Comparison of ENCODE assay signal across 9 cellular contexts in genomic region chr3:130925628-130926027, GRCh38. TPM values are rescaled to one million over a fixed set of nuclear protein-coding genes. Genes with fewer than 3 reads are reported as not detected.
DNase-seq lines count a peak whose midpoint lies in the region; ATAC-seq and TF ChIP-seq lines count a peak whose summit lies in the region.
"Had no signal": no experiment of that assay in that cellular context is flagged by ENCODE, and none has a peak within 500 bp of the region (broad histone marks: within the 10 kb centered on the region; RNA-seq: fewer than 3 reads in every experiment).

No MANE protein-coding gene starts in this region.

- 0 out of 2 replicates have a peak, but pooled peaks cover 2% of the 10 kb centered on the region for H3K9me3 ChIP-seq in SJSA1 (replicated peaks)
- H3K9me3 ChIP-seq in gastroesophageal sphincter, result no peaks in the 10 kb centered on the region
- H3K9me3 ChIP-seq in ovary, result peaks cover 0 to 3% of the 10 kb centered on the region in 2 donors

- 86 to 100% methylated on average over 1 of the region's 3 CpGs for WGBS in gastroesophageal sphincter (ENCODE audit: low coverage in 1 of 2), 2 donors
- 97 to 98% (median 97%) methylated on average over 3 of the region's 3 CpGs for WGBS in ovary, 3 donors

- H3K4me1 ChIP-seq in ACC112 (ENCODE audit: control insufficient read depth, insufficient read depth, low read length, unreplicated experiment), result peaks cover 29% of the 10 kb centered on the region
- peaks cover 40% of the 10 kb centered on the region for H3K4me1 ChIP-seq in SJSA1 (replicated peaks)
- H3K4me1 ChIP-seq in gastroesophageal sphincter, result no peaks in the 10 kb centered on the region
- H3K4me1 ChIP-seq in ovary (ENCODE audit: insufficient read depth), result peaks cover 2% of the 10 kb centered on the region

- H3K27ac ChIP-seq in ACC112 (ENCODE audit: low read depth, low read length), result no peak overlapping the region
- peak overlapping the region; percentile 83 for H3K27ac ChIP-seq in SJSA1
- no peak overlapping the region for H3K27ac ChIP-seq in gastroesophageal sphincter
- H3K27ac ChIP-seq in ovary, result no peak overlapping the region
- H3K27ac ChIP-seq: PC-9 had no signal

- no peak for TF ChIP-seq POLR2A in gastroesophageal sphincter (IDR thresholded peaks at IDR 0.05)
- no peak for TF ChIP-seq POLR2A in ovary (IDR thresholded peaks at IDR 0.05)

- H3K27me3 ChIP-seq in ACC112 (ENCODE audit: insufficient read depth, low read length) (no peaks in the 10 kb centered on the region), SJSA1 (replicated peaks) (no peaks in the 10 kb centered on the region), gastroesophageal sphincter (no peaks in the 10 kb centered on the region), ovary (no peaks in the 10 kb centered on the region)

- peaks cover 89% of the 10 kb centered on the region for H3K79me2 ChIP-seq in ACC112 (ENCODE audit: control insufficient read depth, insufficient read depth, low read length, unreplicated experiment)

- no peak for TF ChIP-seq EP300 in gastroesophageal sphincter (IDR thresholded peaks at IDR 0.05)
- TF ChIP-seq EP300 in ovary (IDR thresholded peaks at IDR 0.05), result no peak

- H2AFZ ChIP-seq in ACC112 (ENCODE audit: low read length, unreplicated experiment), result no peak overlapping the region
- H2AFZ ChIP-seq: PC-9 had no signal

- peak; percentile 77 to 95 for DNase-seq in SJSA1 (ENCODE audit: low read depth in 1 of 2, low spot score in 2 of 2)
- no peak for DNase-seq in activated T-cell treated with anti-CD3 and anti-CD28 coated beads, Interleukin-2, amount 50 U/mL, for 1 hour
- DNase-seq in activated CD4-positive, alpha-beta T cell treated with anti-CD3 and anti-CD28 coated beads for 48 hours, result no peak
- no peak for DNase-seq in ovary

- ATAC-seq in GM19023 (IDR thresholded peaks at IDR 0.05; ENCODE audit: unreplicated experiment), result peak; percentile 74
- peak; percentile 49 for ATAC-seq in HG03060 (IDR thresholded peaks at IDR 0.05; ENCODE audit: low read depth, unreplicated experiment)
- ATAC-seq in gastroesophageal sphincter, result no peak

- no peaks in the 10 kb centered on the region; the same call in 1 of the 2 replicates for H3K36me3 ChIP-seq in ACC112 (ENCODE audit: insufficient read depth, low read length)
- peaks cover 14% of the 10 kb centered on the region for H3K36me3 ChIP-seq in SJSA1
- peaks cover 0 to 1% of the 10 kb centered on the region in 2 donors for H3K36me3 ChIP-seq in gastroesophageal sphincter
- no peaks in the 10 kb centered on the region for H3K36me3 ChIP-seq in ovary

- intact Hi-C loops in ovary (cut with DNase I), result no loop called here

- TF ChIP-seq CTCF in gastroesophageal sphincter (IDR thresholded peaks at IDR 0.05) (no peak), ovary (IDR thresholded peaks at IDR 0.05) (no peak)

- peak overlapping the region; percentile 5; the same call in 1 of the 2 replicates for H3K4me3 ChIP-seq in ACC112 (ENCODE audit: low read depth, low read length)
- no peak overlapping the region for H3K4me3 ChIP-seq in SJSA1
- H3K4me3 ChIP-seq in gastroesophageal sphincter, result no peak overlapping the region
- no peak overlapping the region for H3K4me3 ChIP-seq in ovary
- H3K4me3 ChIP-seq: PC-9 had no signal

RNA-seq across cellular contexts. Expression of gene ATP2C1, which starts 31.7 kb away (rescaled TPM):
- total RNA-seq in SJSA1 (2014; rRNA removed; shearing (Covaris generic)), result 83.2 and 92.9 TPM in 2 replicates
- 10 to 100 TPM; 36.7 to 56.6 (median 44.8) TPM for total RNA-seq in gastroesophageal sphincter
- 10 to 100 TPM; 37.6 to 63.9 (median 53.0) TPM for total RNA-seq in ovary
- 10 to 100 TPM; 27.3 to 88.4 TPM for polyA plus RNA-seq in ovary

Comparison
In these comparisons a context has a peak if more than half of its experiments do, and no peak if none do; other contexts are left out.
1. DNase-seq: peak in SJSA1 (2 of 2); none in activated T-cell treated with anti-CD3 and anti-CD28 coated beads, Interleukin-2, amount 50 U/mL, for 1 hour (single experiment), activated CD4-positive, alpha-beta T cell treated with anti-CD3 and anti-CD28 coated beads for 48 hours (single experiment) and ovary (0 of 5).